12 cellular contexts compared by ENCODE assay signal in the genomic region with DNA sequence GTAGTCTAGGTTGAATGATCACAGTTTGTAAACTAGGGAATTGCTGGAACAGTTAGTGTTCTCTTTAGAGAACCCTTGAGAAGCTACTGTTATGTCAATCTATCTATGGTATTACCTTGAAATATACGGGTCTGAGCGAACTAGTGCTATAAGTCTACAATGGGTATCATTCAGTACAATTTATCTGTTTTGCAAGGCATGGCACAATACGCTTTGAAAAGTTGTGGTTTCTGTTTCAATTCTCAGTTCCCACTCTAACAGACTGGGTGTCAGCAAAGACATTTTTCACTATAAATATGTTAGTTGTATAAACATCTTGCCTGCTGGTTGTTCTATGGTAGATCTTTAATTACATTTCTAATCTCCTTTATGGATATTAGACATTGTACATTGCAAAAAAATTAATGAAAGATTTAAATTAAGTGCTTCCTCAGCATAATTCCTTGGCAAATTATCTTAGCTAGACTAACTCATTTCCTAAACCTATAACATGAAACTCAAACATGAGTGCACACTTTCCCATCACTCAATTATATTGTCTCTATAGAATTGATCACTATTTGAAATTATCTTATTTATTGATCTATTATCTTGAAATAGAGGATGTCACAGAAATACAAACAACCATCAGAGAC. TPM values are rescaled to one million over a fixed set of nuclear protein-coding genes. Genes with fewer than 3 reads are reported as not detected.
DNase-seq lines count a peak whose midpoint lies in the region; ATAC-seq and TF ChIP-seq lines count a peak whose summit lies in the region.
"Had no signal": no experiment of that assay in that cellular context is flagged by ENCODE, and none has a peak within 500 bp of the region (broad histone marks: within the 10 kb centered on the region; RNA-seq: fewer than 3 reads in every experiment).

No MANE protein-coding gene starts in this region.

- no peak overlapping the region for H2AFZ ChIP-seq in trophoblast cell (ENCODE audit: insufficient read depth, low read length, poor library complexity)

- H2BK5ac ChIP-seq in trophoblast cell (ENCODE audit: low read depth, low read length, poor library complexity) = no peak overlapping the region

- H3K27me3 ChIP-seq in upper lobe of right lung (no peaks in the 10 kb centered on the region), WERI-Rb-1 (ENCODE audit: insufficient read depth, low read depth, severe bottlenecking) (no peaks in the 10 kb centered on the region), trophoblast cell (ENCODE audit: insufficient read depth, low read length) (no peaks in the 10 kb centered on the region)
- H3K27me3 ChIP-seq: MG63 had no signal

- DNase-seq in upper lobe of right lung (no peak), HuH-7.5 (ENCODE audit: low spot score) (no peak), WERI-Rb-1 (no peak), trophoblast cell (no peak)
- DNase-seq: activated T-cell treated with anti-CD3 and anti-CD28 coated beads, Interleukin-2, amount 50 U/mL, for 4 hours; MG63; NK-92 treated with Interleukin-12 subunit alpha and Interleukin-12 subunit beta, amount 100 ng/mL, for 24 hours had no signal

- H3K14ac ChIP-seq in trophoblast cell (ENCODE audit: low read length) = no peak overlapping the region

- H4K91ac ChIP-seq in trophoblast cell (ENCODE audit: low read depth, low read length) = no peak overlapping the region

- H4K8ac ChIP-seq in trophoblast cell (ENCODE audit: low read depth, low read length) = no peak overlapping the region

- H2AK5ac ChIP-seq in trophoblast cell (ENCODE audit: low read length) = no peak overlapping the region

- no peaks in the 10 kb centered on the region for H3K4me1 ChIP-seq in upper lobe of right lung
- no peaks in the 10 kb centered on the region for H3K4me1 ChIP-seq in trophoblast cell (ENCODE audit: control insufficient read depth in 1 of 2, insufficient read depth in 2 of 2, low read length in 2 of 2)

- WGBS in trophoblast cell (ENCODE audit: extremely low coverage, insufficient coverage, insufficient read length) = no CpG with 5 or more reads among the region's 3 CpGs

- no peaks in the 10 kb centered on the region for H3K36me3 ChIP-seq in upper lobe of right lung
- no peaks in the 10 kb centered on the region for H3K36me3 ChIP-seq in WERI-Rb-1
- H3K36me3 ChIP-seq in trophoblast cell (ENCODE audit: control insufficient read depth in 1 of 2, insufficient read depth in 2 of 2, low read length in 2 of 2) = no peaks in the 10 kb centered on the region
- H3K36me3 ChIP-seq: MG63 had no signal

- H3K27ac ChIP-seq in upper lobe of right lung = no peak overlapping the region
- no peak overlapping the region for H3K27ac ChIP-seq in WERI-Rb-1
- H3K27ac ChIP-seq in trophoblast cell (ENCODE audit: low read depth, low read length) = no peak overlapping the region

- H3K4me2 ChIP-seq in trophoblast cell (ENCODE audit: low read length) = no peak overlapping the region

- TF ChIP-seq CTCF in upper lobe of right lung (IDR thresholded peaks at IDR 0.05) = no peak
- no peak for TF ChIP-seq CTCF in WERI-Rb-1 (IDR thresholded peaks at IDR 0.05; ENCODE audit: low read depth, low read length)

- H3K9ac ChIP-seq in trophoblast cell (ENCODE audit: low read length) = no peak overlapping the region

- H3K23ac ChIP-seq in trophoblast cell (ENCODE audit: low read length) = no peak overlapping the region

- H3K79me1 ChIP-seq in trophoblast cell (ENCODE audit: low read length) = no peaks in the 10 kb centered on the region

- H2BK12ac ChIP-seq in trophoblast cell (ENCODE audit: low read length) = no peak overlapping the region

- peak; percentile 100 for ATAC-seq in GM19324 (IDR thresholded peaks at IDR 0.05; ENCODE audit: low FRiP score, unreplicated experiment)
- peak; percentile 100 for ATAC-seq in HG02678 (IDR thresholded peaks at IDR 0.05; ENCODE audit: unreplicated experiment)
- peak; percentile 100 for ATAC-seq in HG03457 (IDR thresholded peaks at IDR 0.05; ENCODE audit: unreplicated experiment)
- ATAC-seq in upper lobe of right lung = peak; percentile 47
- ATAC-seq: activated T-cell treated with anti-CD3 and anti-CD28 coated beads, Interleukin-2, amount 50 U/mL, for 4 hours had no signal

- no peak overlapping the region for H3K18ac ChIP-seq in trophoblast cell (ENCODE audit: low read length)

- no peak overlapping the region for H3K4ac ChIP-seq in trophoblast cell (ENCODE audit: low read depth, low read length)

- no peaks in the 10 kb centered on the region for H3K79me2 ChIP-seq in trophoblast cell (ENCODE audit: control insufficient read depth, insufficient read depth, low read length, poor library complexity)

- H3K9me3 ChIP-seq in upper lobe of right lung = no peaks in the 10 kb centered on the region
- H3K9me3 ChIP-seq in WERI-Rb-1 (ENCODE audit: severe bottlenecking) = no peaks in the 10 kb centered on the region
- no peaks in the 10 kb centered on the region for H3K9me3 ChIP-seq in trophoblast cell (ENCODE audit: insufficient read depth, low read depth, low read length)
- H3K9me3 ChIP-seq: MG63 had no signal

- H2BK120ac ChIP-seq in trophoblast cell (ENCODE audit: insufficient read depth, low read length, poor library complexity) = no peak overlapping the region

- H3K4me3 ChIP-seq in upper lobe of right lung (no peak overlapping the region), WERI-Rb-1 (ENCODE audit: low read depth, low read length) (no peak overlapping the region), trophoblast cell (ENCODE audit: low read depth, low read length) (no peak overlapping the region)
- H3K4me3 ChIP-seq: MG63 had no signal

- intact Hi-C loops in upper lobe of right lung (cut with DNase I) = no loop called here

- no peak overlapping the region for H4K12ac ChIP-seq in trophoblast cell (ENCODE audit: low read depth, low read length)

RNA-seq across cellular contexts. Expression of a gene that starts 24.9 kb away (rescaled TPM):
- not detected for total RNA-seq in upper lobe of right lung
- 0.10 TPM in 2 replicates for polyA plus RNA-seq in trophoblast cell (2013)
- total RNA-seq: activated T-cell treated with anti-CD3 and anti-CD28 coated beads, Interleukin-2, amount 50 U/mL, for 4 hours; H4; liver had no signal
- polyA plus RNA-seq: liver had no signal

Comparison
In these comparisons a context has a peak if more than half of its experiments do, and no peak if none do; other contexts are left out.
1. ATAC-seq: peak in every context shown above with its lines; median percentile 100 in GM19324; 100 in HG02678; 100 in HG03457; 47 in upper lobe of right lung.